Comparison of ENCODE assay signal across 8 cellular contexts in genomic region chr3:180913582-180914404, GRCh38. TPM values are rescaled to one million over a fixed set of nuclear protein-coding genes. Genes with fewer than 3 reads are reported as not detected.
DNase-seq lines count a peak whose midpoint lies in the region; ATAC-seq and TF ChIP-seq lines count a peak whose summit lies in the region.

No MANE protein-coding gene starts in this region.

- WGBS in ectodermal cell, 2 experiments: 3 to 14% methylated on average over 13 to 19 of the region's 19 CpGs

- no peaks in the 10 kb centered on the region for H3K9me3 ChIP-seq in ectodermal cell (ENCODE audit: control insufficient read depth, low read length)

- DNase-seq in Calu3 (no peak), NCI-H2107 (lab: John Stamatoyannopoulos, UW) (peak; percentile 20), natural killer cell (no peak), HCEC 1CT (no peak), NCI-H1092 (lab: John Stamatoyannopoulos, UW) (no peak)
- no peak for DNase-seq in activated effector memory CD4-positive, alpha-beta T cell treated with anti-CD3 and anti-CD28 coated beads, Interleukin-2, amount 50 U/mL, for 16 hours
- DNase-seq in activated CD4-positive, alpha-beta T cell treated with anti-CD3 and anti-CD28 coated beads for 1 hour: no peak

- H3K9me3 Mint-ChIP-seq in Calu3 (ENCODE audit: low read depth, unreplicated experiment) (no peaks in the 10 kb centered on the region), natural killer cell (no peaks in the 10 kb centered on the region)

- peak overlapping the region; percentile 86 for H3K27ac ChIP-seq in ectodermal cell (ENCODE audit: insufficient read depth, low read depth, low read length, poor library complexity, severe bottlenecking)

- intact Hi-C loops in Calu3 (cut with micrococcal nuclease; ENCODE audit: unreplicated experiment): no loop called here
- intact Hi-C loops in natural killer cell (cut with micrococcal nuclease): loop anchor here (5.0 kb wide), 1 partner anchor 311 kb away; the partner anchor contains the start of gene TTC14

- CTCF ChIA-PET in Calu3 (lab: Charles Lee): interaction anchor here (1.7 kb wide), 1 partner anchor 11 kb away, joined by 4 read pairs; no protein-coding TSS in a partner anchor

- no peaks in the 10 kb centered on the region for H3K36me3 ChIP-seq in ectodermal cell (ENCODE audit: control insufficient read depth, insufficient read depth, low read length)

- ATAC-seq in natural killer cell: no peak

- no peaks in the 10 kb centered on the region for H3K27me3 ChIP-seq in ectodermal cell (ENCODE audit: control insufficient read depth, insufficient read depth, low read length, poor library complexity, severe bottlenecking)

- H3K27ac Mint-ChIP-seq in Calu3 (ENCODE audit: unreplicated experiment) (peak overlapping the region; percentile 50), natural killer cell (peak overlapping the region; percentile 96 to 97)

- H3K36me3 Mint-ChIP-seq in Calu3 (ENCODE audit: insufficient read depth, unreplicated experiment): peaks cover 60% of the 10 kb centered on the region
- H3K36me3 Mint-ChIP-seq in natural killer cell: no peaks in the 10 kb centered on the region

- TSS peak; percentile 53 for BruUV-seq in Calu3 (replicated peaks; lab: Mats Ljungman, UMichigan)

- peak overlapping the region; percentile 94 for H3K4me3 ChIP-seq in ectodermal cell (ENCODE audit: insufficient read depth, low read depth, low read length)

- H3K4me3 Mint-ChIP-seq in Calu3 (ENCODE audit: low read depth, unreplicated experiment): peak overlapping the region; percentile 77
- peak overlapping the region; percentile 97 for H3K4me3 Mint-ChIP-seq in natural killer cell

- H3K27me3 Mint-ChIP-seq in Calu3 (ENCODE audit: unreplicated experiment) (no peaks in the 10 kb centered on the region), natural killer cell (ENCODE audit: low read depth in 2 of 2) (no peaks in the 10 kb centered on the region)

- peaks cover 8% of the 10 kb centered on the region for H3K4me1 ChIP-seq in ectodermal cell (ENCODE audit: control insufficient read depth, insufficient read depth, low read length)

- H3K4me1 Mint-ChIP-seq in Calu3 (ENCODE audit: low read depth, unreplicated experiment) (peaks cover 33% of the 10 kb centered on the region), natural killer cell (peaks cover 46 to 47% of the 10 kb centered on the region in 2 donors)

- TF ChIP-seq CTCF in Calu3 (IDR thresholded peaks at IDR 0.05; ENCODE audit: unreplicated experiment) (no peak), natural killer cell (IDR thresholded peaks at IDR 0.05) (no peak)

RNA-seq across cellular contexts. Expression of gene FXR1, which starts 1.3 kb away (rescaled TPM):
- total RNA-seq in Calu3 (2022): 296 and 343 TPM in 2 replicates
- 268 TPM for polyA plus RNA-seq in ectodermal cell (2013, experiment 1 of 4)
- polyA plus RNA-seq in ectodermal cell (2013, experiment 2 of 4): 268 TPM
- polyA plus RNA-seq in ectodermal cell (2013, experiment 3 of 4): 223 TPM
- polyA plus RNA-seq in ectodermal cell (2013, experiment 4 of 4): 243 TPM
- total RNA-seq in natural killer cell: 100 to 1,000 TPM; 135 to 149 (median 148) TPM
